In the genomic region with DNA sequence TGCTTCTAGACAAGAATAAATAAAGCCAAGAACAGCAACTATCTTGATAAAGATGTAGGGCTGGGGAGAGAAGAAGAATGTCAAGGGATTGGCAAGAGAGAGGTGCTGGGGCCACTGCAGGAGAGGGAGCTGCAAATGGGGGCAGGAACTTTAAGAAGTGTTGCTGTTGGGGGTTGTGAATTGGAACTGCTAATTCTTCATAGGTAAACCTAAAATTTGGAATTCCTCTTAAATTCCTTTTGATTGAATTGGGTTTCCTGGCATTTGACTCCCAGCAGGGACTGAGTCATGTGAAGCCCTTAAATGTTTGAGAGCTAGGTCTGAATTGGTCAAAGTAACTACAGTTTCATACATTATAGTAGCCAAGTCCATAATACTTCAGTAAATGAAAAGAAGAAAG, we compare ENCODE assay signal across 1 cellular context.
TF ChIP-seq lines count a peak whose summit lies in the region.

No MANE protein-coding gene starts in this region.

TF ChIP-seq in GM23338, 12 proteins besides CTCF, POLR2A, EP300 and RAD21:
- TF ChIP-seq, protein P1, sequence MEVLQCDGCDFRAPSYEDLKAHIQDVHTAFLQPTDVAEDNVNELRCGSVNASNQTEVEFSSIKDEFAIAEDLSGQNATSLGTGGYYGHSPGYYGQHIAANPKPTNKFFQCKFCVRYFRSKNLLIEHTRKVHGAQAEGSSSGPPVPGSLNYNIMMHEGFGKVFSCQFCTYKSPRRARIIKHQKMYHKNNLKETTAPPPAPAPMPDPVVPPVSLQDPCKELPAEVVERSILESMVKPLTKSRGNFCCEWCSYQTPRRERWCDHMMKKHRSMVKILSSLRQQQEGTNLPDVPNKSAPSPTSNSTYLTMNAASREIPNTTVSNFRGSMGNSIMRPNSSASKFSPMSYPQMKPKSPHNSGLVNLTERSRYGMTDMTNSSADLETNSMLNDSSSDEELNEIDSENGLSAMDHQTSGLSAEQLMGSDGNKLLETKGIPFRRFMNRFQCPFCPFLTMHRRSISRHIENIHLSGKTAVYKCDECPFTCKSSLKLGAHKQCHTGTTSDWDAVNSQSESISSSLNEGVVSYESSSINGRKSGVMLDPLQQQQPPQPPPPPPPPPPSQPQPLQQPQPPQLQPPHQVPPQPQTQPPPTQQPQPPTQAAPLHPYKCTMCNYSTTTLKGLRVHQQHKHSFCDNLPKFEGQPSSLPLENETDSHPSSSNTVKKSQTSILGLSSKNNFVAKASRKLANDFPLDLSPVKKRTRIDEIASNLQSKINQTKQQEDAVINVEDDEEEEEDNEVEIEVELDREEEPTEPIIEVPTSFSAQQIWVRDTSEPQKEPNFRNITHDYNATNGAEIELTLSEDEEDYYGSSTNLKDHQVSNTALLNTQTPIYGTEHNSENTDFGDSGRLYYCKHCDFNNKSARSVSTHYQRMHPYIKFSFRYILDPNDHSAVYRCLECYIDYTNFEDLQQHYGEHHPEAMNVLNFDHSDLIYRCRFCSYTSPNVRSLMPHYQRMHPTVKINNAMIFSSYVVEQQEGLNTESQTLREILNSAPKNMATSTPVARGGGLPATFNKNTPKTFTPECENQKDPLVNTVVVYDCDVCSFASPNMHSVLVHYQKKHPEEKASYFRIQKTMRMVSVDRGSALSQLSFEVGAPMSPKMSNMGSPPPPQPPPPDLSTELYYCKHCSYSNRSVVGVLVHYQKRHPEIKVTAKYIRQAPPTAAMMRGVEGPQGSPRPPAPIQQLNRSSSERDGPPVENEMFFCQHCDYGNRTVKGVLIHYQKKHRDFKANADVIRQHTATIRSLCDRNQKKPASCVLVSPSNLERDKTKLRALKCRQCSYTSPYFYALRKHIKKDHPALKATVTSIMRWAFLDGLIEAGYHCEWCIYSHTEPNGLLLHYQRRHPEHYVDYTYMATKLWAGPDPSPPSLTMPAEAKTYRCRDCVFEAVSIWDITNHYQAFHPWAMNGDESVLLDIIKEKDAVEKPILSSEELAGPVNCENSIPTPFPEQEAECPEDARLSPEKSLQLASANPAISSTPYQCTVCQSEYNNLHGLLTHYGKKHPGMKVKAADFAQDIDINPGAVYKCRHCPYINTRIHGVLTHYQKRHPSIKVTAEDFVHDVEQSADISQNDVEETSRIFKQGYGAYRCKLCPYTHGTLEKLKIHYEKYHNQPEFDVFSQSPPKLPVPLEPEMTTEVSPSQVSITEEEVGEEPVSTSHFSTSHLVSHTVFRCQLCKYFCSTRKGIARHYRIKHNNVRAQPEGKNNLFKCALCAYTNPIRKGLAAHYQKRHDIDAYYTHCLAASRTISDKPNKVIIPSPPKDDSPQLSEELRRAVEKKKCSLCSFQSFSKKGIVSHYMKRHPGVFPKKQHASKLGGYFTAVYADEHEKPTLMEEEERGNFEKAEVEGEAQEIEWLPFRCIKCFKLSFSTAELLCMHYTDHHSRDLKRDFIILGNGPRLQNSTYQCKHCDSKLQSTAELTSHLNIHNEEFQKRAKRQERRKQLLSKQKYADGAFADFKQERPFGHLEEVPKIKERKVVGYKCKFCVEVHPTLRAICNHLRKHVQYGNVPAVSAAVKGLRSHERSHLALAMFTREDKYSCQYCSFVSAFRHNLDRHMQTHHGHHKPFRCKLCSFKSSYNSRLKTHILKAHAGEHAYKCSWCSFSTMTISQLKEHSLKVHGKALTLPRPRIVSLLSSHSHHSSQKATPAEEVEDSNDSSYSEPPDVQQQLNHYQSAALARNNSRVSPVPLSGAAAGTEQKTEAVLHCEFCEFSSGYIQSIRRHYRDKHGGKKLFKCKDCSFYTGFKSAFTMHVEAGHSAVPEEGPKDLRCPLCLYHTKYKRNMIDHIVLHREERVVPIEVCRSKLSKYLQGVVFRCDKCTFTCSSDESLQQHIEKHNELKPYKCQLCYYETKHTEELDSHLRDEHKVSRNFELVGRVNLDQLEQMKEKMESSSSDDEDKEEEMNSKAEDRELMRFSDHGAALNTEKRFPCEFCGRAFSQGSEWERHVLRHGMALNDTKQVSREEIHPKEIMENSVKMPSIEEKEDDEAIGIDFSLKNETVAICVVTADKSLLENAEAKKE (CRISPR knock-in tag; IDR thresholded peaks at IDR 0.05): no peak
- TF ChIP-seq NANOG (IDR thresholded peaks at IDR 0.05; ENCODE audit: borderline replicate concordance) (no peak), POLR2AphosphoS5 (IDR thresholded peaks at IDR 0.05; ENCODE audit: low read depth) (no peak), EZH2 (IDR thresholded peaks at IDR 0.05; ENCODE audit: low read depth, unreplicated experiment) (no peak)
- TF ChIP-seq, protein P2, sequence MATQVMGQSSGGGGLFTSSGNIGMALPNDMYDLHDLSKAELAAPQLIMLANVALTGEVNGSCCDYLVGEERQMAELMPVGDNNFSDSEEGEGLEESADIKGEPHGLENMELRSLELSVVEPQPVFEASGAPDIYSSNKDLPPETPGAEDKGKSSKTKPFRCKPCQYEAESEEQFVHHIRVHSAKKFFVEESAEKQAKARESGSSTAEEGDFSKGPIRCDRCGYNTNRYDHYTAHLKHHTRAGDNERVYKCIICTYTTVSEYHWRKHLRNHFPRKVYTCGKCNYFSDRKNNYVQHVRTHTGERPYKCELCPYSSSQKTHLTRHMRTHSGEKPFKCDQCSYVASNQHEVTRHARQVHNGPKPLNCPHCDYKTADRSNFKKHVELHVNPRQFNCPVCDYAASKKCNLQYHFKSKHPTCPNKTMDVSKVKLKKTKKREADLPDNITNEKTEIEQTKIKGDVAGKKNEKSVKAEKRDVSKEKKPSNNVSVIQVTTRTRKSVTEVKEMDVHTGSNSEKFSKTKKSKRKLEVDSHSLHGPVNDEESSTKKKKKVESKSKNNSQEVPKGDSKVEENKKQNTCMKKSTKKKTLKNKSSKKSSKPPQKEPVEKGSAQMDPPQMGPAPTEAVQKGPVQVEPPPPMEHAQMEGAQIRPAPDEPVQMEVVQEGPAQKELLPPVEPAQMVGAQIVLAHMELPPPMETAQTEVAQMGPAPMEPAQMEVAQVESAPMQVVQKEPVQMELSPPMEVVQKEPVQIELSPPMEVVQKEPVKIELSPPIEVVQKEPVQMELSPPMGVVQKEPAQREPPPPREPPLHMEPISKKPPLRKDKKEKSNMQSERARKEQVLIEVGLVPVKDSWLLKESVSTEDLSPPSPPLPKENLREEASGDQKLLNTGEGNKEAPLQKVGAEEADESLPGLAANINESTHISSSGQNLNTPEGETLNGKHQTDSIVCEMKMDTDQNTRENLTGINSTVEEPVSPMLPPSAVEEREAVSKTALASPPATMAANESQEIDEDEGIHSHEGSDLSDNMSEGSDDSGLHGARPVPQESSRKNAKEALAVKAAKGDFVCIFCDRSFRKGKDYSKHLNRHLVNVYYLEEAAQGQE (IDR thresholded peaks at IDR 0.05; ENCODE audit: unreplicated experiment): no peak
